ENCODE assay signal across 8 cellular contexts in the genomic region with DNA sequence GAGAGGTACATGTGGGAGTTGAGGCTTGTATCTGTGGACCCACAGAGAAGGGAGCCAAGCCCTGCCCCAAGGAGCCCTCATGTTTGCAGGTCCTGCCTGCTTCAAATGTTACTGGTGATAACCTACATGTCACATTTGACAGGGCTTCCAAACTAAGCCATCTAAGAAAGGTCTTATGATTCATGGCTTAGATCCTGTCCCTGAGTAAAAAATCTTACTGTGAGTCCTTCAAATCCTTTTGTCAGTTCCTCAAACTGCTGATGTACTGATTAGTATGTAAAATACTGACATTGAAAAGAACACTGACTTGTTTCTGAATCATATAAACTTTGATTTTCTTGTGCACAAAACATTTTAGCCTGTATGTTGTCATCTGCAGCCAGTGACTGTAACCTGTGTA. TPM values are rescaled to one million over a fixed set of nuclear protein-coding genes. Genes with fewer than 3 reads are reported as not detected.
DNase-seq lines count a peak whose midpoint lies in the region; ATAC-seq and TF ChIP-seq lines count a peak whose summit lies in the region.

No MANE protein-coding gene starts in this region.

- peaks cover 19% of the 10 kb centered on the region for H3K4me1 Mint-ChIP-seq in activated CD4-positive, alpha-beta T cell treated with anti-CD3 and anti-CD28 coated beads, Interleukin-2, amount 10 ng/mL, durations not matched to agents 7 days and 5 days
- peaks cover 18 to 21% (median 19%) of the 10 kb centered on the region in 3 donors for H3K4me1 Mint-ChIP-seq in T-cell
- peaks cover 16 to 18% of the 10 kb centered on the region in 2 donors for H3K4me1 Mint-ChIP-seq in stimulated activated naive B cell treated with anti-CD40 and anti-IgM and Interleukin-4, amounts not matched to agents 10 μg/mL and 1 μg/mL and 100 μg/mL, for 72 hours

- H3K27ac Mint-ChIP-seq in activated CD4-positive, alpha-beta T cell treated with anti-CD3 and anti-CD28 coated beads, Interleukin-2, amount 10 ng/mL, durations not matched to agents 7 days and 5 days: peak overlapping the region; percentile 95
- peak overlapping the region; percentile 87 to 91 for H3K27ac Mint-ChIP-seq in T-cell
- H3K27ac Mint-ChIP-seq in stimulated activated naive B cell treated with anti-CD40 and anti-IgM and Interleukin-4, amounts not matched to agents 10 μg/mL and 1 μg/mL and 100 μg/mL, for 72 hours: peak overlapping the region; percentile 96

- no peak overlapping the region for H3K4me3 Mint-ChIP-seq in activated CD4-positive, alpha-beta T cell treated with anti-CD3 and anti-CD28 coated beads, Interleukin-2, amount 10 ng/mL, durations not matched to agents 7 days and 5 days
- H3K4me3 Mint-ChIP-seq in T-cell: peak overlapping the region in 1 of 3 donors; percentile 59
- H3K4me3 Mint-ChIP-seq in stimulated activated naive B cell treated with anti-CD40 and anti-IgM and Interleukin-4, amounts not matched to agents 10 μg/mL and 1 μg/mL and 100 μg/mL, for 72 hours: peak overlapping the region in 1 of 2 donors; percentile 7

- CTCF ChIA-PET in activated CD4-positive, alpha-beta T cell treated with anti-CD3 and anti-CD28 coated beads, Interleukin-2, amount 10 ng/mL, durations not matched to agents 7 days and 5 days (lab: Charles Lee): interaction anchor here (1.2 to 1.8 kb wide), 3 partner anchors 9 to 1045 kb away, joined by 3 to 6 read pairs (median 4); no protein-coding TSS in a partner anchor
- CTCF ChIA-PET in T-cell (lab: Charles Lee): no interaction called here

- H3K9me3 Mint-ChIP-seq in activated CD4-positive, alpha-beta T cell treated with anti-CD3 and anti-CD28 coated beads, Interleukin-2, amount 10 ng/mL, durations not matched to agents 7 days and 5 days: no peaks in the 10 kb centered on the region
- no peaks in the 10 kb centered on the region for H3K9me3 Mint-ChIP-seq in T-cell
- H3K9me3 Mint-ChIP-seq in stimulated activated naive B cell treated with anti-CD40 and anti-IgM and Interleukin-4, amounts not matched to agents 10 μg/mL and 1 μg/mL and 100 μg/mL, for 72 hours: no peaks in the 10 kb centered on the region

- no peaks in the 10 kb centered on the region for H3K36me3 Mint-ChIP-seq in activated CD4-positive, alpha-beta T cell treated with anti-CD3 and anti-CD28 coated beads, Interleukin-2, amount 10 ng/mL, durations not matched to agents 7 days and 5 days (ENCODE audit: low read depth)
- H3K36me3 Mint-ChIP-seq in T-cell: no peaks in the 10 kb centered on the region
- H3K36me3 Mint-ChIP-seq in stimulated activated naive B cell treated with anti-CD40 and anti-IgM and Interleukin-4, amounts not matched to agents 10 μg/mL and 1 μg/mL and 100 μg/mL, for 72 hours: no peaks in the 10 kb centered on the region

- no peak for DNase-seq in activated CD4-positive, alpha-beta T cell treated with anti-CD3 and anti-CD28 coated beads, Interleukin-2, amount 10 ng/mL, durations not matched to agents 7 days and 5 days
- no peak for DNase-seq in activated CD4-positive, alpha-beta T cell treated with anti-CD3 and anti-CD28 coated beads, Interleukin-2, amount 50 U/mL, for 4 hours
- DNase-seq in T-cell (no peak), fibroblast of pulmonary artery (ENCODE audit: low read depth) (no peak), NCI-H2196 (lab: John Stamatoyannopoulos, UW; ENCODE audit: unreplicated experiment) (no peak), NCI-H2081 treated with DMSO at 0.1 percent for 48 hours (lab: John Stamatoyannopoulos, UW) (no peak), foreskin melanocyte (no peak)
- DNase-seq in stimulated activated naive B cell treated with anti-CD40 and anti-IgM and Interleukin-4, amounts not matched to agents 10 μg/mL and 1 μg/mL and 100 μg/mL, for 72 hours: no peak

- ATAC-seq in T-cell (replicated peaks in 1 of 4): no peak
- ATAC-seq in stimulated activated naive B cell treated with anti-CD40 and anti-IgM and Interleukin-4, amounts not matched to agents 10 μg/mL and 1 μg/mL and 100 μg/mL, for 72 hours (replicated peaks): no peak

- no peak for TF ChIP-seq CTCF in fibroblast of pulmonary artery (IDR thresholded peaks at IDR 0.05; ENCODE audit: low read length, missing control alignments)

- H3K4me3 ChIP-seq in fibroblast of pulmonary artery (replicated peaks; ENCODE audit: low read depth, low read length): peak overlapping the region; percentile 78

- H3K27me3 Mint-ChIP-seq in activated CD4-positive, alpha-beta T cell treated with anti-CD3 and anti-CD28 coated beads, Interleukin-2, amount 10 ng/mL, durations not matched to agents 7 days and 5 days: no peaks in the 10 kb centered on the region
- H3K27me3 Mint-ChIP-seq in T-cell: no peaks in the 10 kb centered on the region
- no peaks in the 10 kb centered on the region for H3K27me3 Mint-ChIP-seq in stimulated activated naive B cell treated with anti-CD40 and anti-IgM and Interleukin-4, amounts not matched to agents 10 μg/mL and 1 μg/mL and 100 μg/mL, for 72 hours

- POLR2A ChIA-PET in activated CD4-positive, alpha-beta T cell treated with anti-CD3 and anti-CD28 coated beads, Interleukin-2, amount 10 ng/mL, durations not matched to agents 7 days and 5 days (lab: Charles Lee): no interaction called here
- POLR2A ChIA-PET in T-cell (lab: Charles Lee): interaction anchor here in 1 of 2 donors (0.5 to 1.0 kb wide), 2 partner anchors 10 to 387 kb away, joined by 3 read pairs; no protein-coding TSS in a partner anchor

RNA-seq across cellular contexts. Expression of gene PANX1, which starts 1.0 kb away (rescaled TPM):
- total RNA-seq in activated CD4-positive, alpha-beta T cell treated with anti-CD3 and anti-CD28 coated beads, Interleukin-2, amount 10 ng/mL, durations not matched to agents 7 days and 5 days: 10 to 100 TPM; 13.2 to 13.9 TPM
- 1 to 10 TPM; 7.9 to 9.8 (median 8.7) TPM for total RNA-seq in T-cell
